In genomic region chr15:82262422-82263026, GRCh38 we compare ENCODE assay signal across 8 cellular contexts. TPM values are rescaled to one million over a fixed set of nuclear protein-coding genes. Genes with fewer than 3 reads are reported as not detected.
A peak's percentile ranks its signal among the peaks of the same experiment; 100 is the strongest.
DNase-seq lines count a peak whose midpoint lies in the region; ATAC-seq, FAIRE-seq and TF ChIP-seq lines count a peak whose summit lies in the region.

EFL1 (minus strand) TSS chr15:82262734; CDS start chr15:82261778, 956 bp downstream.
SAXO2 (plus strand) TSS chr15:82262818; CDS start chr15:82262880, 62 bp downstream.

- H3K36me3 ChIP-seq in pancreas (peaks cover 0 to 8% (median 0%) of the 10 kb centered on the region in 3 donors), tibial nerve (peaks cover 0 to 14% (median 0%) of the 10 kb centered on the region in 3 donors)

- TF ChIP-seq CTCF in NB4 (IDR thresholded peaks at IDR 0.05; ENCODE audit: low read depth, low read length) (no peak), pancreas (IDR thresholded peaks at IDR 0.05) (no peak), tibial nerve (IDR thresholded peaks at IDR 0.05) (no peak)

- H3K4me3 ChIP-seq in GM08714 (ENCODE audit: low read length): peak within 1 kb of the TSS; percentile 75
- H3K4me3 ChIP-seq in NB4 (ENCODE audit: low read depth, low read length): peak within 1 kb of the TSS; percentile 81
- H3K4me3 ChIP-seq in pancreas: peak within 1 kb of the TSS; percentile 62 to 94 (median 80)
- H3K4me3 ChIP-seq in tibial nerve: peak within 1 kb of the TSS; percentile 72 to 95 (median 76)

- H3K36me3 Mint-ChIP-seq in activated naive CD8-positive, alpha-beta T cell treated with anti-CD3 and anti-CD28 coated beads for 36 hours: peaks cover 9% of the 10 kb centered on the region

- peak within 1 kb of the TSS; percentile 66 to 79 (median 72) for H3K27ac ChIP-seq in pancreas
- peak within 1 kb of the TSS in 3 of 4 donors; percentile 71 to 84 (median 79) for H3K27ac ChIP-seq in tibial nerve

- H3K27me3 ChIP-seq in pancreas: no peaks in the 10 kb centered on the region
- no peaks in the 10 kb centered on the region for H3K27me3 ChIP-seq in tibial nerve

- H3K27ac Mint-ChIP-seq in activated naive CD8-positive, alpha-beta T cell treated with anti-CD3 and anti-CD28 coated beads for 36 hours: peak within 1 kb of the TSS; percentile 87

- peak; percentile 46 to 74 for TF ChIP-seq EP300 in tibial nerve (IDR thresholded peaks at IDR 0.05)

- no peaks in the 10 kb centered on the region for H3K9me3 ChIP-seq in pancreas
- no peaks in the 10 kb centered on the region for H3K9me3 ChIP-seq in tibial nerve

- peak; percentile 71 for TF ChIP-seq POLR2A in NB4 (IDR thresholded peaks at IDR 0.05; ENCODE audit: extremely low read depth, insufficient read length)
- TF ChIP-seq POLR2A in tibial nerve (IDR thresholded peaks at IDR 0.05): peak in 1 of 2 donors; percentile 24

- 0% methylated on average over 45 to 57 of the region's 57 CpGs for WGBS in pancreas, 2 donors
- WGBS in tibial nerve, 2 donors: 0% methylated on average over 42 to 52 of the region's 57 CpGs

- no peaks in the 10 kb centered on the region for H3K9me3 Mint-ChIP-seq in activated naive CD8-positive, alpha-beta T cell treated with anti-CD3 and anti-CD28 coated beads for 36 hours

- FAIRE-seq in pancreas (lab: Jason Lieb, UNC): no peak

- H3K4me3 Mint-ChIP-seq in activated naive CD8-positive, alpha-beta T cell treated with anti-CD3 and anti-CD28 coated beads for 36 hours: peak within 1 kb of the TSS; percentile 94

- H3K27me3 Mint-ChIP-seq in activated naive CD8-positive, alpha-beta T cell treated with anti-CD3 and anti-CD28 coated beads for 36 hours: no peaks in the 10 kb centered on the region

- intact Hi-C loops in Right ventricle myocardium inferior (cut with DNase I): no loop called here
- intact Hi-C loops in pancreas (cut with DNase I): no loop called here

- DNase-seq in NB4 (ENCODE audit: low read depth): peak; percentile 93
- peak; percentile 96 for DNase-seq in activated naive CD8-positive, alpha-beta T cell treated with anti-CD3 and anti-CD28 coated beads for 36 hours
- DNase-seq in Right ventricle myocardium inferior (ENCODE audit: missing footprints): peak; percentile 96
- peak; percentile 87 to 97 (median 92) for DNase-seq in pancreas
- DNase-seq in tibial nerve (ENCODE audit: low spot score in 2 of 2): peak; percentile 87 to 89

- H3K4me1 ChIP-seq in pancreas (peaks cover 7 to 9% (median 7%) of the 10 kb centered on the region in 3 donors), tibial nerve (peaks cover 0 to 28% (median 15%) of the 10 kb centered on the region in 4 donors)

- ATAC-seq in HG02571 (IDR thresholded peaks at IDR 0.05; ENCODE audit: unreplicated experiment): peak; percentile 96
- ATAC-seq in SK-N-SH treated with all-trans-retinoic acid at 6 μM for 48 hours: peak; percentile 96
- peak; percentile 98 for ATAC-seq in Right ventricle myocardium inferior
- ATAC-seq in pancreas: peak; percentile 96 to 99 (median 98)

- peaks cover 23% of the 10 kb centered on the region for H3K4me1 Mint-ChIP-seq in activated naive CD8-positive, alpha-beta T cell treated with anti-CD3 and anti-CD28 coated beads for 36 hours

TF ChIP-seq in SK-N-SH treated with all-trans-retinoic acid at 6 μM for 48 hours, 23 proteins besides CTCF, POLR2A, EP300 and RAD21:
- TF ChIP-seq CREB5 (CRISPR knock-in tag; IDR thresholded peaks at IDR 0.05; ENCODE audit: low read depth) (no peak), ARNTL (CRISPR knock-in tag; IDR thresholded peaks at IDR 0.05; ENCODE audit: borderline replicate concordance, low read depth) (no peak), PPARA (CRISPR knock-in tag; IDR thresholded peaks at IDR 0.05; ENCODE audit: borderline replicate concordance) (no peak), POU6F1 (CRISPR knock-in tag; IDR thresholded peaks at IDR 0.05; ENCODE audit: borderline replicate concordance, low read depth) (no peak), ISL1 (CRISPR knock-in tag; IDR thresholded peaks at IDR 0.05) (no peak), ZC3H10 (CRISPR knock-in tag; IDR thresholded peaks at IDR 0.05) (no peak), PATZ1 (CRISPR knock-in tag; IDR thresholded peaks at IDR 0.05; ENCODE audit: borderline replicate concordance) (no peak), CSDC2 (CRISPR knock-in tag; IDR thresholded peaks at IDR 0.05) (no peak)
TF ChIP-seq in SK-N-SH treated with all-trans-retinoic acid at 6 μM for 48 hours: peak in this region for 0.

RNA-seq across cellular contexts. Expression of gene EFL1, which starts in this region (rescaled TPM):
- total RNA-seq in activated naive CD8-positive, alpha-beta T cell treated with anti-CD3 and anti-CD28 coated beads for 36 hours: 10 to 100 TPM; 23.7 to 25.3 TPM
- total RNA-seq in Right ventricle myocardium inferior (16.9 TPM), pancreas (1 to 10 TPM; 4.9 to 9.7 (median 7.4) TPM), tibial nerve (10 to 100 TPM in 2 of 4 donors, 1 to 10 TPM in 2; 5.3 to 18.1 (median 12.5) TPM)
- 1 to 10 TPM; 2.3 to 4.4 TPM for polyA plus RNA-seq in pancreas

RNA-seq across cellular contexts. Expression of gene SAXO2, which starts in this region (rescaled TPM):
- 1 to 10 TPM in 1 of 2 experiments, under 1 TPM in 1; 0.76 to 2.4 TPM for total RNA-seq in activated naive CD8-positive, alpha-beta T cell treated with anti-CD3 and anti-CD28 coated beads for 36 hours
- total RNA-seq in Right ventricle myocardium inferior: 2.2 TPM
- 1 to 10 TPM in 5 of 6 donors, under 1 TPM in 1; 0.88 to 4.3 (median 1.5) TPM for total RNA-seq in pancreas
- polyA plus RNA-seq in pancreas: 1 to 10 TPM; 1.6 to 7.1 TPM
- total RNA-seq in tibial nerve: 1 to 10 TPM in 2 of 4 donors, under 1 TPM in 1, not detected in 1; 0.78 to 2.6 (median 1.5) TPM

Comparison
In these comparisons a context has a peak if more than half of its experiments do, and no peak if none do; other contexts are left out.
1. Peak in every context shown above with its lines: DNase-seq, ATAC-seq, H3K4me3 ChIP-seq and H3K27ac ChIP-seq.